Comparison of ENCODE assay signal across 8 cellular contexts in the genomic region with DNA sequence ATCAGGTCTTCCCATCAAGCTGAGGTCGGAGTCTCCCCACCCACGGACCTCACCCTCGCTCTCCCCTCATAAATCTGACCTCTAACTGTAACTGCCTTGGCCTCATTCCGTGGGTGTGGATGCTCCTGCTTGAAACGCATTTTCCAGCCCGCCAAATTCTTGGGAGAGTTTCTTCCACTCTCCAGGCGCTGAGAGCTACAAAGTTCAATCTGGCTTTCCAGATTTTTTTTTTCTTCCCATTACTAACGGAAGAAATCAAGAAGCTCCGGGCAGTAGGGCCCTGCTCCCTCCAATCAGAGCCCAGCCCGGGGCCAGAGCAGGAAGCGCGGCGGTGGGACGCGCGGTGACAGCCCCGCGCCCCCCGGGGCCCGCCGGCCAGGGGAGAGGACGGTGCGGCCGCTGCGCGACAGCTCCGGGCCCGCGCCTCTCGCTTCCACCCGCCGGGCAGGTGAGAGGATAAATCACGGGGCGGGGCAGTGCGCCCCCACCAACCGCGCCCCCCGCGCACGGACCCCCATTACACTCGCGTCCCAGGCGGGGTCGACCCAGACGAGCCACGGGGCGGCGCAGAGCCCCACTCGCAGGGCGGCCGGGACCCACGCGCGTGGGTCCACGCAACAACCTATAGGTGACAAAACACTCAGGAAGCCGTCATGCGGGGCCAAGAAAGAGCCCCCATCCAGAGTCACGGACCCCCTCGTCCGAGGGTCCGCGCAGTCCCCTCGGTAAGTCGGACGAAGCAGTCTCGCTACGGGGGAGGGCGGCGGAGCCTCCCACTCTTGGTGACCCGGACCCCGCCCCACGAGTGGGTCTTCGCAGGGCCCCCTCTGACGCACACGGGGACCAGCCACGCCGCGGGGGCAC. TPM values are rescaled to one million over a fixed set of nuclear protein-coding genes. Genes with fewer than 3 reads are reported as not detected.
DNase-seq lines count a peak whose midpoint lies in the region; ATAC-seq, FAIRE-seq and TF ChIP-seq lines count a peak whose summit lies in the region.

No MANE protein-coding gene starts in this region.

- H3K79me2 ChIP-seq in PC-3 (ENCODE audit: low read length) (peaks cover 59% of the 10 kb centered on the region), GM12878 (ENCODE audit: control insufficient read depth, insufficient read depth, low read length) (no peaks in the 10 kb centered on the region), smooth muscle cell (ENCODE audit: low read depth) (peaks cover 58% of the 10 kb centered on the region)

- CTCF ChIA-PET in BJ (lab: Yijun Ruan, JAX): interaction anchor here (0.9 to 3.2 kb wide), 9 partner anchors 9 to 137 kb away, joined by 3 to 18 read pairs (median 4); no protein-coding TSS in a partner anchor
- CTCF ChIA-PET in PC-3 (lab: Charles Lee): interaction anchor here (0.9 kb wide), 1 partner anchor 136 kb away, joined by 4 read pairs; no protein-coding TSS in a partner anchor
- CTCF ChIA-PET in GM12878 (lab: Yijun Ruan, JAX): no interaction called here

- DNase-seq in BJ (ENCODE audit: low read depth): no peak
- DNase-seq in PC-3: no peak
- DNase-seq in GM12878 (ENCODE audit: low read depth, low spot score): no peak
- peak; percentile 67 for DNase-seq in iPS-NIHi7 (ENCODE audit: extremely low spot score)
- DNase-seq in smooth muscle cell (lab: John Stamatoyannopoulos, UW; ENCODE audit: unreplicated experiment): no peak
- DNase-seq in RCC 7860 (ENCODE audit: low spot score): no peak
- DNase-seq in cortex of kidney (lab: John Stamatoyannopoulos, UW): no peak

- H3K9me3 ChIP-seq in PC-3 (ENCODE audit: low read length): no peaks in the 10 kb centered on the region
- no peaks in the 10 kb centered on the region for H3K9me3 ChIP-seq in GM12878 (replicated peaks; ENCODE audit: control insufficient read depth, insufficient read depth, low read length)
- no peaks in the 10 kb centered on the region for H3K9me3 ChIP-seq in smooth muscle cell (replicated peaks; ENCODE audit: low read depth)

- FAIRE-seq in GM12878 (lab: Jason Lieb, UNC): no peak
- FAIRE-seq in RCC 7860 (lab: Jason Lieb, UNC): no peak

- ATAC-seq in PC-3: no peak
- no peak for ATAC-seq in GM12878
- ATAC-seq in GM19023 (IDR thresholded peaks at IDR 0.05; ENCODE audit: unreplicated experiment): no peak

- H3K36me3 ChIP-seq in BJ (ENCODE audit: control insufficient read depth, insufficient read depth, low read length): no peaks in the 10 kb centered on the region; the same call in none of the 2 replicates
- peaks cover 5% of the 10 kb centered on the region for H3K36me3 ChIP-seq in PC-3 (ENCODE audit: low read depth, low read length)
- H3K36me3 ChIP-seq in GM12878 (ENCODE audit: control insufficient read depth in 2 of 2, insufficient read depth in 2 of 2, low read length in 1 of 2): no peaks in the 10 kb centered on the region
- no peaks in the 10 kb centered on the region for H3K36me3 ChIP-seq in smooth muscle cell (ENCODE audit: low read depth)

- peak overlapping the region; percentile 59 for H3K4me3 ChIP-seq in BJ (ENCODE audit: low read depth, low read length)
- H3K4me3 ChIP-seq in PC-3 (ENCODE audit: low read length): peak overlapping the region; percentile 93
- no peak overlapping the region for H3K4me3 ChIP-seq in GM12878
- peak overlapping the region; percentile 95 for H3K4me3 ChIP-seq in smooth muscle cell

- H3F3A ChIP-seq in PC-3 (ENCODE audit: low read length, unreplicated experiment): no peaks in the 10 kb centered on the region
- peaks cover 10% of the 10 kb centered on the region for H3F3A ChIP-seq in smooth muscle cell (ENCODE audit: low read depth)

- WGBS in GM12878 (ENCODE audit: insufficient coverage, insufficient replicate concordance, low lambda C conversion rate, missing lambda C conversion rate): 46% methylated on average over 68 of the region's 78 CpGs
- 1% methylated on average over 66 of the region's 78 CpGs for WGBS in smooth muscle cell (ENCODE audit: low lambda C conversion rate)

- intact Hi-C loops in PC-3 (cut with micrococcal nuclease): no loop called here
- intact Hi-C loops in GM12878 (cut with micrococcal nuclease; ENCODE audit: unreplicated experiment): no loop called here

- in situ Hi-C loops in GM12878 (cut with MboI): no loop called here

- TF ChIP-seq RAD21 in GM12878 (IDR thresholded peaks at IDR 0.05; ENCODE audit: insufficient read depth, low read depth, low read length): no peak

- SMC1A ChIA-PET in GM12878 (lab: Charles Lee; ENCODE audit: uncharacterized antibody, unreplicated experiment): no interaction called here

- no peaks in the 10 kb centered on the region for H3K27me3 ChIP-seq in BJ (ENCODE audit: control insufficient read depth, insufficient read depth, low read length)
- no peaks in the 10 kb centered on the region for H3K27me3 ChIP-seq in PC-3 (ENCODE audit: low read length)
- H3K27me3 ChIP-seq in GM12878 (replicated peaks in 1 of 2; ENCODE audit: control insufficient read depth in 2 of 2, insufficient read depth in 2 of 2, low read length in 1 of 2): peaks cover 0 to 8% of the 10 kb centered on the region in 2 experiments; a peak in 3 of 4 replicates
- no peaks in the 10 kb centered on the region for H3K27me3 ChIP-seq in smooth muscle cell (ENCODE audit: low read depth)

- no peaks in the 10 kb centered on the region for H3K9me2 ChIP-seq in PC-3 (replicated peaks; ENCODE audit: low read length)

- BruUV-seq in PC-3 (replicated peaks; lab: Mats Ljungman, UMichigan) (no TSS peak), GM12878 (replicated peaks; lab: Mats Ljungman, UMichigan) (no TSS peak)

- H4K20me1 ChIP-seq in PC-3 (ENCODE audit: low read length) (peaks cover 24% of the 10 kb centered on the region), GM12878 (ENCODE audit: control insufficient read depth, insufficient read depth) (no peaks in the 10 kb centered on the region), smooth muscle cell (ENCODE audit: low read depth) (peaks cover 52% of the 10 kb centered on the region)

- TF ChIP-seq CTCF in BJ (IDR thresholded peaks at IDR 0.05; ENCODE audit: insufficient read depth, low read depth, low read length) (no peak), PC-3 (conservative IDR thresholded peaks at IDR 0.05; ENCODE audit: low read depth, low read length) (no peak), GM12878 (IDR thresholded peaks at IDR 0.05 in 2 of 3, conservative IDR thresholded peaks at IDR 0.05 in 1 of 3; ENCODE audit: control insufficient read depth in 2 of 3, extremely low read depth in 1 of 3, insufficient read depth in 1 of 3, low read depth in 3 of 3, low read length in 3 of 3) (no peak), smooth muscle cell (IDR thresholded peaks at IDR 0.05; ENCODE audit: borderline replicate concordance, insufficient read depth, poor library complexity, severe bottlenecking) (no peak)

- POLR2A ChIA-PET in BJ (lab: Charles Lee) (interaction anchor here (0.6 kb wide), 1 partner anchor 940 kb away, joined by 16 read pairs; no protein-coding TSS in a partner anchor), PC-3 (lab: Charles Lee; ENCODE audit: unreplicated experiment) (no interaction called here), GM12878 (lab: Charles Lee) (no interaction called here)

- RAD21 ChIA-PET in GM12878 (lab: Charles Lee; ENCODE audit: unreplicated experiment): no interaction called here

- no peak for TF ChIP-seq POLR2A in GM12878 (IDR thresholded peaks at IDR 0.05; ENCODE audit: low read depth, low read length)

- H2AFZ ChIP-seq in PC-3 (ENCODE audit: low read length) (0 out of 2 replicates have a peak overlapping the region, but pooled peaks have one; percentile 30), GM12878 (ENCODE audit: control insufficient read depth, low read depth, low read length) (no peak overlapping the region), smooth muscle cell (ENCODE audit: low read depth) (peak overlapping the region; percentile 14)

- peak overlapping the region; percentile 80 for H3K4me2 ChIP-seq in PC-3 (ENCODE audit: low read length)
- peak overlapping the region; percentile 82 for H3K4me2 ChIP-seq in GM12878 (ENCODE audit: control insufficient read depth, insufficient read depth)
- peak overlapping the region; percentile 98 for H3K4me2 ChIP-seq in smooth muscle cell

- H3K27ac ChIP-seq in PC-3 (ENCODE audit: low read length) (peak overlapping the region; percentile 40), GM12878 (ENCODE audit: control insufficient read depth, insufficient read depth) (no peak overlapping the region), smooth muscle cell (ENCODE audit: low read depth) (peak overlapping the region; percentile 42)

- TF ChIP-seq EP300 in GM12878 (IDR thresholded peaks at IDR 0.05; ENCODE audit: borderline replicate concordance in 1 of 2, control insufficient read depth in 1 of 2, low read depth in 2 of 2, low read length in 2 of 2): no peak

- H3K9ac ChIP-seq in PC-3 (ENCODE audit: low read length): peak overlapping the region; percentile 90
- H3K9ac ChIP-seq in GM12878 (ENCODE audit: control insufficient read depth, insufficient read depth, low read length): no peak overlapping the region
- peak overlapping the region; percentile 84 for H3K9ac ChIP-seq in smooth muscle cell (ENCODE audit: low read depth)

- peaks cover 43% of the 10 kb centered on the region for H3K4me1 ChIP-seq in PC-3 (ENCODE audit: insufficient read depth, low read length)
- no peaks in the 10 kb centered on the region; the same call in 1 of the 2 replicates for H3K4me1 ChIP-seq in GM12878 (ENCODE audit: control insufficient read depth, insufficient read depth, low read length)
- peaks cover 3% of the 10 kb centered on the region for H3K4me1 ChIP-seq in smooth muscle cell (ENCODE audit: low read depth)

RNA-seq across cellular contexts. Expression of gene AFAP1, which starts 0.9 kb away (rescaled TPM):
- polyA plus RNA-seq in BJ (2011; rRNA removed) (28.9 and 48.5 TPM in 2 replicates), GM12878 (2011; rRNA removed) (0.12 and 0.14 TPM in 2 replicates), GM12878 (2014; fragmentation: Illumina TruSeq; extraction: Trizol) (0.03 TPM in 1 of 2 replicates, not detected in the other), GM12878 (2014; fragmentation: Nextera tagmentation; extraction: Ambion mirVana) (under 1 TPM; 0.02 to 0.04 TPM), GM12878 (2014; rRNA removed) (0.01 and 0.03 TPM in 2 replicates), GM12878 (2016; fragmentation: Nextera tagmentation; extraction: Ambion mirVana) (under 1 TPM; 0.09 to 0.23 TPM), smooth muscle cell (12.6 and 15.8 TPM in 2 replicates)
- polyA minus RNA-seq in BJ (2011; rRNA and poly(A)+ RNA removed): 34.3 and 39.1 TPM in 2 replicates
- total RNA-seq in PC-3 (2014; rRNA removed) (42.1 and 51.4 TPM in 2 replicates), GM12878 (2014; rRNA removed) (0.16 and 0.23 TPM in 2 replicates), GM12878 (2014; rRNA removed; fragmentation: Illumina TruSeq; extraction: Trizol) (not detected in 2 replicates), GM12878 (2021) (0.15 and 0.16 TPM in 2 replicates), smooth muscle cell (17.9 and 24.8 TPM in 2 replicates)
- 0.08 TPM in 1 of 2 replicates, not detected in the other for total RNA-seq in GM12878 (2013; cell fraction: nucleolus; rRNA removed)
- polyA plus RNA-seq in GM12878 (2011; ENCODE audit: low read depth): 0.10 TPM
- 0.03 and 0.13 TPM in 2 replicates for polyA plus RNA-seq in GM12878 (2011; cell fraction: cytosol; rRNA removed)
- 0.39 and 0.45 TPM in 2 replicates for polyA plus RNA-seq in GM12878 (2011; cell fraction: nucleus; rRNA removed)
- polyA plus RNA-seq in GM12878 (2012): 0.27 and 0.38 TPM in 2 replicates
- polyA minus RNA-seq in GM12878 (2011; rRNA and poly(A)+ RNA removed): 0.15 and 0.73 TPM in 2 replicates
- polyA minus RNA-seq in GM12878 (2011; cell fraction: cytosol; rRNA and poly(A)+ RNA removed): 0.13 TPM in 1 of 2 replicates, not detected in the other
- 0.12 and 1.4 TPM in 2 replicates for polyA minus RNA-seq in GM12878 (2011; cell fraction: nucleus; rRNA and poly(A)+ RNA removed)

Comparison
In these comparisons a context has a peak if more than half of its experiments do, and no peak if none do; other contexts are left out.
1. RNA of gene AFAP1, which starts 0.9 kb away (total RNA-seq): 42.1 to 51.4 TPM in PC-3 and 17.9 to 24.8 TPM in smooth muscle cell; 0.08 to 0.23 TPM in GM12878; every median in the first group is over 10 times any median in the second.
2. Peak in every context shown above with its lines, with median percentiles within 50 percentile points of each other: H3K4me2 ChIP-seq.